In genomic region chr13:113989585-113990300, GRCh38 we compare ENCODE assay signal across 1 cellular context.
TF ChIP-seq lines count a peak whose summit lies in the region.

No MANE protein-coding gene starts in this region.

TF ChIP-seq in WTC11, 78 proteins besides CTCF, POLR2A, EP300 and RAD21 (continued from another document):
- no peak for TF ChIP-seq SMAD4 (CRISPR knock-in tag; IDR thresholded peaks at IDR 0.05)
- no peak for TF ChIP-seq PRDM15 (CRISPR knock-in tag; IDR thresholded peaks at IDR 0.05)
- TF ChIP-seq NR3C1 (CRISPR knock-in tag; conservative IDR thresholded peaks at IDR 0.05; ENCODE audit: low read depth): no peak
